ENCODE assay signal across 8 cellular contexts in genomic region chr12:62192486-62193250, GRCh38.
DNase-seq lines count a peak whose midpoint lies in the region; ATAC-seq and TF ChIP-seq lines count a peak whose summit lies in the region.

No MANE protein-coding gene starts in this region.

- H3K27ac ChIP-seq in CD4-positive, alpha-beta memory T cell (ENCODE audit: low read depth, low read length): no peak overlapping the region
- H3K27ac ChIP-seq in duodenal mucosa (ENCODE audit: low read depth, low read length) (no peak overlapping the region), right lobe of liver (no peak overlapping the region)

- WGBS in right lobe of liver (ENCODE audit: insufficient coverage, low coverage, low lambda C conversion rate, missing lambda C conversion rate): 4% methylated on average over 20 of the region's 20 CpGs

- POLR2A ChIA-PET in CD4-positive, alpha-beta memory T cell (lab: Charles Lee; ENCODE audit: partially characterized antibody): interaction anchor here (1.1 to 1.7 kb wide), 2 partner anchors 15 to 67 kb away, joined by 3 to 5 read pairs; partner anchors contain the start of gene USP15

- H3K36me3 Mint-ChIP-seq in CD4-positive, alpha-beta memory T cell: no peaks in the 10 kb centered on the region

- peaks cover 0 to 3% (median 0%) of the 10 kb centered on the region in 8 donors for H3K9me3 Mint-ChIP-seq in CD4-positive, alpha-beta memory T cell

- TF ChIP-seq POLR2A in right lobe of liver (IDR thresholded peaks at IDR 0.05): no peak

- peaks cover 24% of the 10 kb centered on the region for H3K27me3 ChIP-seq in CD4-positive, alpha-beta memory T cell (ENCODE audit: insufficient read depth, low read length)
- H3K27me3 ChIP-seq in duodenal mucosa (ENCODE audit: control insufficient read depth in 1 of 2, insufficient read depth in 2 of 2, low read length in 2 of 2) (peaks cover 24 to 30% of the 10 kb centered on the region in 2 donors), right lobe of liver (peaks cover 0 to 9% of the 10 kb centered on the region in 2 donors)

- no peak overlapping the region for H3K9ac ChIP-seq in duodenal mucosa (ENCODE audit: low read depth in 1 of 2, low read length in 2 of 2)

- CTCF ChIA-PET in CD4-positive, alpha-beta memory T cell (lab: Charles Lee; ENCODE audit: partially characterized antibody): interaction anchor here (0.9 to 1.8 kb wide), 8 partner anchors 10 to 187 kb away, joined by 3 to 10 read pairs (median 5); no protein-coding TSS in a partner anchor

- H3K9me3 ChIP-seq in CD4-positive, alpha-beta memory T cell (ENCODE audit: control insufficient read depth in 1 of 2, low read length in 2 of 2): no peaks in the 10 kb centered on the region
- H3K9me3 ChIP-seq in duodenal mucosa (ENCODE audit: control insufficient read depth in 1 of 2, low read length in 2 of 2) (no peaks in the 10 kb centered on the region), right lobe of liver (no peaks in the 10 kb centered on the region)

- H3K4me3 ChIP-seq in CD4-positive, alpha-beta memory T cell (ENCODE audit: low read length in 2 of 2): peak overlapping the region; percentile 37 to 43
- H3K4me3 ChIP-seq in duodenal mucosa (ENCODE audit: low read depth in 1 of 2, low read length in 2 of 2) (peak overlapping the region; percentile 57 to 60), right lobe of liver (peak overlapping the region; percentile 4 to 14 (median 9))

- TF ChIP-seq CTCF in right lobe of liver (IDR thresholded peaks at IDR 0.05): peak; percentile 67 to 78 (median 70)

- ATAC-seq in GM19351 (IDR thresholded peaks at IDR 0.05; ENCODE audit: unreplicated experiment): peak; percentile 97
- ATAC-seq in HG03439 (IDR thresholded peaks at IDR 0.05; ENCODE audit: unreplicated experiment): peak; percentile 98
- peak; percentile 96 to 98 (median 97) for ATAC-seq in right lobe of liver

- intact Hi-C loops in CD4-positive, alpha-beta memory T cell (cut with micrococcal nuclease): loop anchor here (1.0 to 2.0 kb wide), 3 partner anchors 69 to 1510 kb away; no protein-coding TSS in a partner anchor
- intact Hi-C loops in right lobe of liver (cut with DNase I): no loop called here

- peaks cover 26 to 33% of the 10 kb centered on the region in 2 donors for H3K27me3 Mint-ChIP-seq in CD4-positive, alpha-beta memory T cell

- peak overlapping the region; percentile 81 to 92 (median 87) for H3K4me3 Mint-ChIP-seq in CD4-positive, alpha-beta memory T cell

- H3K27ac Mint-ChIP-seq in CD4-positive, alpha-beta memory T cell: peak overlapping the region in 2 of 7 donors; percentile 9 to 48

- peak; percentile 58 to 75 (median 66) for DNase-seq in CD4-positive, alpha-beta memory T cell
- DNase-seq in NCI-H345 (lab: John Stamatoyannopoulos, UW) (peak; percentile 83), right lobe of liver (peak; percentile 49 to 60 (median 58))
- DNase-seq in activated CD4-positive, alpha-beta T cell treated with anti-CD3 and anti-CD28 coated beads for 24 hours (ENCODE audit: low read depth in 2 of 2): peak; percentile 9 to 33
- DNase-seq in stimulated activated CD4-positive, alpha-beta T cell treated with anti-CD3 and anti-CD28 coated beads, Interleukin-4, amount 100 ng/mL, for 4 hours: peak; percentile 16 to 37

- H3K4me1 Mint-ChIP-seq in CD4-positive, alpha-beta memory T cell: peaks cover 13 to 30% (median 22%) of the 10 kb centered on the region in 4 donors

- no peaks in the 10 kb centered on the region for H3K36me3 ChIP-seq in CD4-positive, alpha-beta memory T cell (ENCODE audit: insufficient read depth, low read length)
- H3K36me3 ChIP-seq in duodenal mucosa (ENCODE audit: control insufficient read depth in 1 of 2, insufficient read depth in 2 of 2, low read length in 2 of 2) (no peaks in the 10 kb centered on the region), right lobe of liver (no peaks in the 10 kb centered on the region)

- H3K4me1 ChIP-seq in CD4-positive, alpha-beta memory T cell (ENCODE audit: insufficient read depth, low read length): peaks cover 23% of the 10 kb centered on the region
- peaks cover 0 to 7% of the 10 kb centered on the region in 2 donors for H3K4me1 ChIP-seq in duodenal mucosa (ENCODE audit: control insufficient read depth in 1 of 2, insufficient read depth in 2 of 2, low read length in 2 of 2)
- peaks cover 0 to 21% (median 6%) of the 10 kb centered on the region in 4 donors for H3K4me1 ChIP-seq in right lobe of liver

Comparison
In these comparisons a context has a peak if more than half of its experiments do, and no peak if none do; other contexts are left out.
1. DNase-seq: peak in every context shown above with its lines; median percentile 83 in NCI-H345; 66 in CD4-positive, alpha-beta memory T cell; 58 in right lobe of liver; 26 in stimulated activated CD4-positive, alpha-beta T cell treated with anti-CD3 and anti-CD28 coated beads, Interleukin-4, amount 100 ng/mL, for 4 hours; 21 in activated CD4-positive, alpha-beta T cell treated with anti-CD3 and anti-CD28 coated beads for 24 hours.